ENCODE assay signal across 8 cellular contexts in genomic region chr1:161132410-161133219, GRCh38. TPM values are rescaled to one million over a fixed set of nuclear protein-coding genes. Genes with fewer than 3 reads are reported as not detected.
DNase-seq lines count a peak whose midpoint lies in the region; FAIRE-seq and TF ChIP-seq lines count a peak whose summit lies in the region.

Gene DEDD, minus strand, starts transcription at chr1:161132667. Its CDS starts 8,205 bp downstream, at chr1:161124462.

- POLR2A ChIA-PET in HEK293T (lab: Yijun Ruan, JAX) = interaction anchor here (0.7 to 2.4 kb wide), 17 partner anchors 15 to 257 kb away, joined by 3 to 18 read pairs (median 4); partner anchors contain the start of genes F11R, KLHDC9, NIT1 and PFDN2

- DNase-seq in GM04503 (ENCODE audit: low read depth) (peak; percentile 90), HEK293T (ENCODE audit: extremely low spot score) (peak; percentile 93), MV-4-11 (lab: John Stamatoyannopoulos, UW) (peak; percentile 97), SK-MEL-5 (ENCODE audit: low read depth, low spot score) (peak; percentile 97), frontal cortex (ENCODE audit: low spot score in 2 of 2) (peak; percentile 91 to 95), non-pigmented ciliary epithelial cell (ENCODE audit: low read depth) (peak; percentile 67), superior temporal gyrus (ENCODE audit: extremely low spot score) (peak; percentile 97)
- DNase-seq in activated naive CD4-positive, alpha-beta T cell treated with Interleukin-2 at 50 U/mL for 16 hours = peak; percentile 93

- CTCF ChIA-PET in HEK293T (lab: Yijun Ruan, JAX) = interaction anchor here (0.6 kb wide), 2 partner anchors 35 to 49 kb away, joined by 5 read pairs; no protein-coding TSS in a partner anchor

- FAIRE-seq in frontal cortex (lab: Jason Lieb, UNC) = no peak

- in situ Hi-C loops in SK-MEL-5 (cut with HindIII; ENCODE audit: low pct_unique_long_range_greater_than_20kb, low sequenced_read_pairs) = no loop called here

TF ChIP-seq in HEK293T, 16 proteins besides CTCF, POLR2A, EP300 and RAD21:
- TF ChIP-seq ARNT (IDR thresholded peaks at IDR 0.05) = no peak
- peak; percentile 90 for TF ChIP-seq PKNOX1 (IDR thresholded peaks at IDR 0.05)
TF ChIP-seq in HEK293T: peak in this region for 1.

RNA-seq across cellular contexts. Expression of gene DEDD, which starts in this region (rescaled TPM):
- 18.8 and 22.8 TPM in 2 replicates for total RNA-seq in SK-MEL-5 (2014; rRNA removed; shearing (Covaris generic))
- polyA plus RNA-seq in SK-MEL-5 (2015; cell fraction: cytosol; rRNA removed) = 24.5 and 30.7 TPM in 2 replicates
- 34.1 and 40.3 TPM in 2 replicates for polyA plus RNA-seq in SK-MEL-5 (2015; cell fraction: nucleus; rRNA removed)
- 21.6 TPM for total RNA-seq in frontal cortex

Comparison
In these comparisons a context has a peak if more than half of its experiments do, and no peak if none do; other contexts are left out.
1. Peak in every context shown above with its lines: DNase-seq.